In the genomic region with DNA sequence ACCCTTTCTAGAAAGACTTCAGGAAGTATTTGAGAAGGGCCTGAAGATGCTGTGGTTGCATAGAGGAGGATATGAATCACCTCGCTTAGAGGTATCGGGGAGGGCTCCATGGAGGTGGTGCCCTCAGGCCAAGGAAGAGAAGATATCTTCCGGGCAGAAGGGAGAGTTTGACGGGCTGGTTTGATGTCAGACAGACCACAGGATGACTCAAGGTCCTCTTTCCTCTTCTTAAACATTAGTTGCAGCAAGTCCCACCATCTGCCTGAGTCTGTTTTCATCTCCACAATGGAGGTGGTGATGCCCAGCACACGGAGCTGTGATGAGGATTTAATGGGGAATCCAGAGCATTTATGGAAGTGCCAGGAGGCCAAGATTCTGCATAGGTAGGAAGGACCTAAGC, we compare ENCODE assay signal across 8 cellular contexts. TPM values are rescaled to one million over a fixed set of nuclear protein-coding genes. Genes with fewer than 3 reads are reported as not detected.
A peak's percentile ranks its signal among the peaks of the same experiment; 100 is the strongest.
DNase-seq lines count a peak whose midpoint lies in the region; ATAC-seq and TF ChIP-seq lines count a peak whose summit lies in the region.

No MANE protein-coding gene starts in this region.

- no peaks in the 10 kb centered on the region for H3K36me3 ChIP-seq in uterus

- DNase-seq in NB4 (ENCODE audit: low read depth) (peak; percentile 87), activated T-cell treated with anti-CD3 and anti-CD28 coated beads for 48 hours (ENCODE audit: low read depth) (peak; percentile 66), non-pigmented ciliary epithelial cell (ENCODE audit: low read depth) (peak; percentile 32), left lobe of liver (ENCODE audit: low spot score) (no peak), NCI-H128 (lab: John Stamatoyannopoulos, UW; ENCODE audit: unreplicated experiment) (no peak), uterus (no peak), RPMI8226 (no peak)

- no peak overlapping the region for H3K27ac ChIP-seq in uterus

- intact Hi-C loops in uterus (cut with DNase I; ENCODE audit: low total_unique reads), result no loop called here

- TF ChIP-seq CTCF in NB4 (IDR thresholded peaks at IDR 0.05; ENCODE audit: low read depth, low read length), result no peak
- no peak for TF ChIP-seq CTCF in uterus (IDR thresholded peaks at IDR 0.05)

- H3K9me3 ChIP-seq in uterus, result no peaks in the 10 kb centered on the region

- no peak for TF ChIP-seq POLR2A in NB4 (IDR thresholded peaks at IDR 0.05; ENCODE audit: extremely low read depth, insufficient read length)
- TF ChIP-seq POLR2A in uterus (IDR thresholded peaks at IDR 0.05), result no peak

- ATAC-seq in GM18861 (IDR thresholded peaks at IDR 0.05; ENCODE audit: unreplicated experiment) (peak; percentile 36), left lobe of liver (no peak)

- no peaks in the 10 kb centered on the region for H3K4me1 ChIP-seq in uterus

- H3K27me3 ChIP-seq in uterus, result no peaks in the 10 kb centered on the region

- H3K4me3 ChIP-seq in NB4 (ENCODE audit: low read depth, low read length) (no peak overlapping the region), uterus (no peak overlapping the region)

RNA-seq across cellular contexts. Expression of gene RUNX3, which starts 25.1 kb away (rescaled TPM):
- total RNA-seq in left lobe of liver (0.86 TPM), uterus (1 to 10 TPM in 2 of 4 donors, under 1 TPM in 1, not detected in 1; 0.26 to 1.7 (median 1.6) TPM)

Comparison
In these comparisons a context has a peak if more than half of its experiments do, and no peak if none do; other contexts are left out.
1. DNase-seq: peak in NB4 (single experiment), activated T-cell treated with anti-CD3 and anti-CD28 coated beads for 48 hours (single experiment) and non-pigmented ciliary epithelial cell (single experiment); none in left lobe of liver (single experiment), NCI-H128 (single experiment), uterus (0 of 2) and RPMI8226 (single experiment).